ENCODE assay signal across 1 cellular context in the genomic region with DNA sequence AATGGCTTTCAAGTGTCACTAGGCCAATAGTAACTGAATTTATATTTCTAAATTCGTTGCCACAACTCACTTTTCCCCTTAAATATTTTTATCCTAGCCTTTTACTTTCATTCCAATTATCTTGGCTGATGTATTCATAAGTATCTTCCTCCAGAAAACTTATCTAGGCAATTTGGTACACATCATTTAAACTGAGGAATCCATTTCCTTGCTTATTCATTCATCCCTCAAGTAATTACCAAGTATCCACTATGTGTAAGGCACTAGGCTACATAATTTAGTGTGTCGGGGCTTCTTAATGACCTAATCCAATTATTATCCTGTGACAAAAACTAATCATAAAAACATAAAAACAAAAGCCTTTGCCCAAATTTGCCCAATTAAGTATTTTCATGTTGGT.
TF ChIP-seq lines count a peak whose summit lies in the region.

No MANE protein-coding gene starts in this region.

TF ChIP-seq in IMR-90, 13 proteins besides CTCF, POLR2A, EP300 and RAD21 (continued from another document):
- TF ChIP-seq SMC3 (IDR thresholded peaks at IDR 0.05; ENCODE audit: low read depth, low read length) = no peak
- TF ChIP-seq BHLHE40 (IDR thresholded peaks at IDR 0.05; ENCODE audit: low read depth, low read length) = no peak
- TF ChIP-seq CHD1 (IDR thresholded peaks at IDR 0.05; ENCODE audit: low read depth, low read length) = no peak
- TF ChIP-seq MXI1 (IDR thresholded peaks at IDR 0.05; ENCODE audit: borderline replicate concordance, low read depth, low read length) = no peak
- TF ChIP-seq MAFK (IDR thresholded peaks at IDR 0.05; ENCODE audit: low read depth, low read length) = no peak
- no peak for TF ChIP-seq FOS (IDR thresholded peaks at IDR 0.05; ENCODE audit: low read depth, low read length)
- no peak for TF ChIP-seq CEBPB (IDR thresholded peaks at IDR 0.05; ENCODE audit: low read depth, low read length)
- TF ChIP-seq RCOR1 (IDR thresholded peaks at IDR 0.05; ENCODE audit: insufficient replicate concordance, low read length) = no peak
- TF ChIP-seq, protein P1, sequence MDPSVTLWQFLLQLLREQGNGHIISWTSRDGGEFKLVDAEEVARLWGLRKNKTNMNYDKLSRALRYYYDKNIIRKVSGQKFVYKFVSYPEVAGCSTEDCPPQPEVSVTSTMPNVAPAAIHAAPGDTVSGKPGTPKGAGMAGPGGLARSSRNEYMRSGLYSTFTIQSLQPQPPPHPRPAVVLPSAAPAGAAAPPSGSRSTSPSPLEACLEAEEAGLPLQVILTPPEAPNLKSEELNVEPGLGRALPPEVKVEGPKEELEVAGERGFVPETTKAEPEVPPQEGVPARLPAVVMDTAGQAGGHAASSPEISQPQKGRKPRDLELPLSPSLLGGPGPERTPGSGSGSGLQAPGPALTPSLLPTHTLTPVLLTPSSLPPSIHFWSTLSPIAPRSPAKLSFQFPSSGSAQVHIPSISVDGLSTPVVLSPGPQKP (IDR thresholded peaks at IDR 0.05; ENCODE audit: borderline replicate concordance, low read depth, low read length) = no peak
